Comparison of ENCODE assay signal across 16 cellular contexts in genomic region chr1:246795906-246796694, GRCh38.
DNase-seq lines count a peak whose midpoint lies in the region; ATAC-seq, FAIRE-seq and TF ChIP-seq lines count a peak whose summit lies in the region.
"Had no signal": no experiment of that assay in that cellular context is flagged by ENCODE, and none has a peak within 500 bp of the region (broad histone marks: within the 10 kb centered on the region; RNA-seq: fewer than 3 reads in every experiment).

No MANE protein-coding gene starts in this region.

- H3K9me3 Mint-ChIP-seq in activated CD4-positive, alpha-beta T cell treated with anti-CD3 and anti-CD28 coated beads, Interleukin-2, amount 10 ng/mL, durations not matched to agents 7 days and 5 days: no peaks in the 10 kb centered on the region
- H3K9me3 Mint-ChIP-seq: CD4-positive, alpha-beta T cell; T-cell had no signal

- no peak for TF ChIP-seq CTCF in keratinocyte (optimal IDR thresholded peaks at IDR 0.05 in 1 of 3, IDR thresholded peaks at IDR 0.05 in 1 of 3, conservative IDR thresholded peaks at IDR 0.05 in 1 of 3; ENCODE audit: extremely low read depth in 1 of 3, insufficient read depth in 2 of 3, low read length in 3 of 3)

- H2AFZ ChIP-seq in keratinocyte (ENCODE audit: control insufficient read depth, low read length): peak overlapping the region; percentile 66

- peak overlapping the region; percentile 54 for H3K4me2 ChIP-seq in keratinocyte (ENCODE audit: control insufficient read depth, extremely low read depth, insufficient read depth, low read depth, low read length)

- dilution Hi-C loops in keratinocyte (cut with MboI; ENCODE audit: extremely low pct_ligation_motif_present, low sequenced_read_pairs): no loop called here

- H3K79me2 ChIP-seq in keratinocyte (ENCODE audit: control insufficient read depth, insufficient read depth, low read length): no peaks in the 10 kb centered on the region

- peak overlapping the region; percentile 47 for H3K9ac ChIP-seq in keratinocyte (ENCODE audit: control insufficient read depth, extremely low read depth, insufficient read depth, low read length)

- DNase-seq in DMS153 (lab: John Stamatoyannopoulos, UW) (peak; percentile 62), DMS79 treated with DMSO at 0.1 percent for 48 hours (lab: John Stamatoyannopoulos, UW) (peak; percentile 79), NCI-H510A (lab: John Stamatoyannopoulos, UW) (peak; percentile 46), keratinocyte (ENCODE audit: low read depth, low spot score) (no peak)
- no peak for DNase-seq in activated CD4-positive, alpha-beta T cell treated with anti-CD3 and anti-CD28 coated beads, Interleukin-2, amount 10 ng/mL, durations not matched to agents 7 days and 5 days
- DNase-seq: AML-193; CD4-positive, alpha-beta T cell; KBM-7; NCI-H1694; NCI-H2227 treated with DMSO at 0.1 percent for 48 hours; NCI-H82; T-cell had no signal

- no peaks in the 10 kb centered on the region for H3K4me1 Mint-ChIP-seq in activated CD4-positive, alpha-beta T cell treated with anti-CD3 and anti-CD28 coated beads, Interleukin-2, amount 10 ng/mL, durations not matched to agents 7 days and 5 days
- H3K4me1 Mint-ChIP-seq: T-cell had no signal

- POLR2A ChIA-PET in activated CD4-positive, alpha-beta T cell treated with anti-CD3 and anti-CD28 coated beads, Interleukin-2, amount 10 ng/mL, durations not matched to agents 7 days and 5 days (lab: Charles Lee): no interaction called here

- CTCF ChIA-PET in activated CD4-positive, alpha-beta T cell treated with anti-CD3 and anti-CD28 coated beads, Interleukin-2, amount 10 ng/mL, durations not matched to agents 7 days and 5 days (lab: Charles Lee): no interaction called here

- FAIRE-seq in keratinocyte (lab: Jason Lieb, UNC): no peak
- FAIRE-seq: D721Med had no signal

- H3K36me3 ChIP-seq in keratinocyte (ENCODE audit: control insufficient read depth in 2 of 2, extremely low read depth in 1 of 2, insufficient read depth in 2 of 2, low read length in 2 of 2): no peaks in the 10 kb centered on the region

- no peak overlapping the region for H3K27ac ChIP-seq in keratinocyte (ENCODE audit: control insufficient read depth, insufficient read depth, low read length)
- H3K27ac ChIP-seq: SK-N-MC had no signal

- no peaks in the 10 kb centered on the region for H4K20me1 ChIP-seq in keratinocyte (ENCODE audit: control insufficient read depth, extremely low read depth, insufficient read depth, low read length)

- ATAC-seq in GM21723 (IDR thresholded peaks at IDR 0.05; ENCODE audit: unreplicated experiment) (no peak), GM19324 (IDR thresholded peaks at IDR 0.05; ENCODE audit: low FRiP score, unreplicated experiment) (no peak)
- ATAC-seq: T-cell had no signal

- no peaks in the 10 kb centered on the region for H3K27me3 Mint-ChIP-seq in activated CD4-positive, alpha-beta T cell treated with anti-CD3 and anti-CD28 coated beads, Interleukin-2, amount 10 ng/mL, durations not matched to agents 7 days and 5 days
- H3K27me3 Mint-ChIP-seq: CD4-positive, alpha-beta T cell had no signal

- no peak overlapping the region for H3K4me3 ChIP-seq in keratinocyte (ENCODE audit: control insufficient read depth in 2 of 3, extremely low read depth in 1 of 3, insufficient read depth in 2 of 3, low read depth in 1 of 3, low read length in 3 of 3)
- H3K4me3 ChIP-seq: SK-N-MC had no signal

- H3K4me1 ChIP-seq in keratinocyte (ENCODE audit: control insufficient read depth, extremely low read depth, insufficient read depth, low read length): peaks cover 26% of the 10 kb centered on the region

- H3K36me3 Mint-ChIP-seq in activated CD4-positive, alpha-beta T cell treated with anti-CD3 and anti-CD28 coated beads, Interleukin-2, amount 10 ng/mL, durations not matched to agents 7 days and 5 days (ENCODE audit: low read depth): no peaks in the 10 kb centered on the region
- H3K36me3 Mint-ChIP-seq: T-cell had no signal

- H3K27me3 ChIP-seq in keratinocyte (ENCODE audit: control insufficient read depth, extremely low read depth, insufficient read depth, low read length): no peaks in the 10 kb centered on the region

- no peaks in the 10 kb centered on the region for H3K9me1 ChIP-seq in keratinocyte (ENCODE audit: control insufficient read depth, extremely low read depth, insufficient read depth, low read length)

- H3K9me3 ChIP-seq in keratinocyte (ENCODE audit: control insufficient read depth, low read depth, low read length): no peaks in the 10 kb centered on the region

- no peak overlapping the region for H3K4me3 Mint-ChIP-seq in activated CD4-positive, alpha-beta T cell treated with anti-CD3 and anti-CD28 coated beads, Interleukin-2, amount 10 ng/mL, durations not matched to agents 7 days and 5 days
- H3K4me3 Mint-ChIP-seq: CD4-positive, alpha-beta T cell; T-cell had no signal

- H3K27ac Mint-ChIP-seq in activated CD4-positive, alpha-beta T cell treated with anti-CD3 and anti-CD28 coated beads, Interleukin-2, amount 10 ng/mL, durations not matched to agents 7 days and 5 days: no peak overlapping the region
- H3K27ac Mint-ChIP-seq: CD4-positive, alpha-beta T cell; T-cell had no signal

Comparison
In these comparisons a context has a peak if more than half of its experiments do, and no peak if none do; other contexts are left out.
1. DNase-seq: peak in DMS153 (single experiment), DMS79 treated with DMSO at 0.1 percent for 48 hours (single experiment) and NCI-H510A (single experiment); none in keratinocyte (single experiment) and activated CD4-positive, alpha-beta T cell treated with anti-CD3 and anti-CD28 coated beads, Interleukin-2, amount 10 ng/mL, durations not matched to agents 7 days and 5 days (single experiment).